ENCODE assay signal across 1 cellular context in the genomic region with DNA sequence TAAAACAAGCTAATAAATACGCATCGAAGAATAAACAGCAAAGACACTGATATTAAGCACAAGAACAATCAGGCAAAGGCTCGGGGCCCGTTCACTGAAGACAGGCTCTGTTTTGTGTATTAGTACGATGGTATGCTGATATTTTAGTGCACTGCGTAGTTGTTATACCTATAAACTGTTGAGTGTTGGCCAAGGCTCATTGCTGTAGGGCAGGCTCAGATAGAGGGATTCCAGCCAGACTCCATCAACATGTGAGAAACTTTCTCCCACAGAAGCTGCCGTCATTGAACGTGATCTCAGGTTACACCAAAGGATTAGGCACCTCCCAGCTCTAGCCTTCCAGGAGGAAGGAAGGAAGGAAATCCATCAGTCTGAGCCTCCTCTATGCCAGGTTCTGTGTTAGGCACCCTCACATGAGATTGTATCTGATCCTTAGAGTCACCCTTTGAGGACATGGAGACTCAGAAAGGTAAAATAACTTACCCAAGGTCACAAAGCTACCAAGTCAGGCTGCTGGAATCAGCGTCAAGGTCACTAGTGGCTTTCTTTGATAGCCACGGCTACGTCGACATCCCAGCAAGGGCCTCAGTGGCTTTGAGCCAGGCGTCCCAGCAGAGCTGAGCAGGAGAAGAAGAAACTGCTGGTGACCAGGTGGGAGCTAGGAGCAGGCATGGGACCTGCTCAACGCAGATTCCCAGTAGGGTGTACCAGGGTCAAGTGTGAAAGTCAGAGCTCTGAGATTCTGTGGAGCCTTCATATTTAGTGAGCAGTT.
TF ChIP-seq lines count a peak whose summit lies in the region.

No MANE protein-coding gene starts in this region.

TF ChIP-seq in SK-N-SH, 30 proteins besides CTCF, POLR2A, EP300 and RAD21:
- TF ChIP-seq FOXJ3 (CRISPR knock-in tag; IDR thresholded peaks at IDR 0.05): no peak
- no peak for TF ChIP-seq FOXM1 (IDR thresholded peaks at IDR 0.05; ENCODE audit: low read depth)
- no peak for TF ChIP-seq TCF12 (IDR thresholded peaks at IDR 0.05)
- TF ChIP-seq GATA2 (CRISPR knock-in tag; IDR thresholded peaks at IDR 0.05): no peak
TF ChIP-seq in SK-N-SH: peak in this region for 0.
